Comparison of ENCODE assay signal across 10 cellular contexts in the genomic region with DNA sequence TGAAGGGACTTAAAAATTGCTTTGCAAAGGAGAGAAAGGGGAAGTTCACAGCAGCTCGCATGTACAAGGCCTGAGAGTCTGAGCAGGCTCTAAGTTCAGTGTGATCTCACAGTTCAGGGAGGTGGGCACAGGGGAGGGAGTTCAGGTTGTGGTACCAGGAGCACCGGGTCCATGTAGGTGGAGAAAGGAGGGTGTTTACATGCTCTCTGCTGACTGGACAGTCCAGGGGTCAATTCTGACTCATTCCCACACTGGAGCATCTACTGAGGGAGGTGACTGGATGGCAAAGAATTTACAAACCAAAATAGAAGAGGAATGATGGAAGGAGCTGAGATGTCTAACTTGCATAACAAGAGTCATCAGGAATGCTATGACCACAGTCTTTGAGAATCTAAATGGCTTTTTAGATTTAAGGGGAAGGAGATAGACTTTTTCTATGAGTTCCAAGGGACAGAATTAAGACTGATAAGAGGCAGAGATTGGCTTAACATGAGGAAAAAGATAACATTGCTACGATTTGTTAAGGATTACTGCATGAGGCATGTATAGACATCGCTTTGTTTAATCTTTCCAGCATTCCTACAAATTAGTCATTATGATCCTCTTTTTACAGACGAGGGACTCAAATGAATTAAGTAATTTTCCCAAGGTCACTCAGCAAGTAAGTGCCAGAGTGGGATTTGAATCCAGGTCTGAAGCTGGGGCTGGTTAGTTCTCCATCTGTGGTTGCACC. TPM values are rescaled to one million over a fixed set of nuclear protein-coding genes. Genes with fewer than 3 reads are reported as not detected.
A peak's percentile ranks its signal among the peaks of the same experiment; 100 is the strongest.
DNase-seq lines count a peak whose midpoint lies in the region; ATAC-seq and TF ChIP-seq lines count a peak whose summit lies in the region.
"Had no signal": no experiment of that assay in that cellular context is flagged by ENCODE, and none has a peak within 500 bp of the region (broad histone marks: within the 10 kb centered on the region; RNA-seq: fewer than 3 reads in every experiment).

No MANE protein-coding gene starts in this region.

- no peak for DNase-seq in activated naive CD4-positive, alpha-beta T cell treated with anti-CD3 and anti-CD28 coated beads, Interleukin-2, amount 50 U/mL, for 72 hours (ENCODE audit: low spot score in 2 of 2)
- DNase-seq in activated B cell treated with CpG ODN at 0.5 μM for 24 hours (no peak), iris pigment epithelial cell (ENCODE audit: low read depth) (peak; percentile 99), upper lobe of right lung (peak; percentile 9), occipital lobe (lab: John Stamatoyannopoulos, UW) (no peak), left ventricle myocardium superior (no peak)
- DNase-seq in activated effector memory CD4-positive, alpha-beta T cell treated with anti-CD3 and anti-CD28 coated beads, Interleukin-2, amount 50 U/mL, for 16 hours = no peak

- H3K4me3 ChIP-seq in upper lobe of right lung = no peak overlapping the region
- H3K4me3 ChIP-seq: BLaER1 had no signal

- intact Hi-C loops in activated B cell treated with CpG ODN at 0.5 μM for 24 hours (cut with micrococcal nuclease) = no loop called here
- intact Hi-C loops in upper lobe of right lung (cut with DNase I) = no loop called here
- intact Hi-C loops in left ventricle myocardium superior (cut with micrococcal nuclease) = no loop called here

- H3K27ac Mint-ChIP-seq in activated naive CD4-positive, alpha-beta T cell treated with anti-CD3 and anti-CD28 coated beads, Interleukin-2, amount 50 U/mL, for 24 hours = peak overlapping the region; percentile 55
- H3K27ac Mint-ChIP-seq in activated naive CD4-positive, alpha-beta T cell treated with anti-CD3 and anti-CD28 coated beads, Interleukin-2, amount 50 U/mL, for 72 hours = no peak overlapping the region
- H3K27ac Mint-ChIP-seq in activated B cell treated with CpG ODN at 0.5 μM for 24 hours = peak overlapping the region; percentile 14

- H3K4me1 ChIP-seq in upper lobe of right lung = no peaks in the 10 kb centered on the region

- H3K9me3 Mint-ChIP-seq in activated naive CD4-positive, alpha-beta T cell treated with anti-CD3 and anti-CD28 coated beads, Interleukin-2, amount 50 U/mL, for 24 hours = no peaks in the 10 kb centered on the region
- peaks cover 0 to 5% of the 10 kb centered on the region in 2 donors for H3K9me3 Mint-ChIP-seq in activated naive CD4-positive, alpha-beta T cell treated with anti-CD3 and anti-CD28 coated beads, Interleukin-2, amount 50 U/mL, for 72 hours
- peaks cover 3% of the 10 kb centered on the region for H3K9me3 Mint-ChIP-seq in activated B cell treated with CpG ODN at 0.5 μM for 24 hours

- POLR2A ChIA-PET in activated B cell treated with CpG ODN at 0.5 μM for 24 hours (lab: Charles Lee) = no interaction called here

- H3K9me3 ChIP-seq in upper lobe of right lung = no peaks in the 10 kb centered on the region

- peaks cover 34% of the 10 kb centered on the region for H3K36me3 Mint-ChIP-seq in activated naive CD4-positive, alpha-beta T cell treated with anti-CD3 and anti-CD28 coated beads, Interleukin-2, amount 50 U/mL, for 24 hours
- H3K36me3 Mint-ChIP-seq in activated naive CD4-positive, alpha-beta T cell treated with anti-CD3 and anti-CD28 coated beads, Interleukin-2, amount 50 U/mL, for 72 hours = peaks cover 17 to 33% of the 10 kb centered on the region in 2 donors
- peaks cover 67% of the 10 kb centered on the region for H3K36me3 Mint-ChIP-seq in activated B cell treated with CpG ODN at 0.5 μM for 24 hours (ENCODE audit: low read depth)

- no peak for TF ChIP-seq CTCF in activated B cell treated with CpG ODN at 0.5 μM for 24 hours (IDR thresholded peaks at IDR 0.05)
- no peak for TF ChIP-seq CTCF in upper lobe of right lung (IDR thresholded peaks at IDR 0.05)

- H3K27me3 Mint-ChIP-seq in activated naive CD4-positive, alpha-beta T cell treated with anti-CD3 and anti-CD28 coated beads, Interleukin-2, amount 50 U/mL, for 24 hours = no peaks in the 10 kb centered on the region
- no peaks in the 10 kb centered on the region for H3K27me3 Mint-ChIP-seq in activated B cell treated with CpG ODN at 0.5 μM for 24 hours

- no peak for ATAC-seq in activated naive CD4-positive, alpha-beta T cell treated with anti-CD3 and anti-CD28 coated beads, Interleukin-2, amount 50 U/mL, for 72 hours
- ATAC-seq in activated B cell treated with CpG ODN at 0.5 μM for 24 hours (ENCODE audit: low read depth) (no peak), upper lobe of right lung (peak; percentile 47), left ventricle myocardium superior (no peak)

- CTCF ChIA-PET in activated B cell treated with CpG ODN at 0.5 μM for 24 hours (lab: Charles Lee) = no interaction called here

- H3K27ac ChIP-seq in upper lobe of right lung = no peak overlapping the region
- H3K27ac ChIP-seq: BLaER1, HL-60 had no signal

- no peak overlapping the region for H3K4me3 Mint-ChIP-seq in activated naive CD4-positive, alpha-beta T cell treated with anti-CD3 and anti-CD28 coated beads, Interleukin-2, amount 50 U/mL, for 24 hours
- H3K4me3 Mint-ChIP-seq in activated B cell treated with CpG ODN at 0.5 μM for 24 hours = no peak overlapping the region

- no peaks in the 10 kb centered on the region for H3K27me3 ChIP-seq in upper lobe of right lung
- H3K27me3 ChIP-seq: BLaER1 had no signal

- H3K4me1 Mint-ChIP-seq in activated naive CD4-positive, alpha-beta T cell treated with anti-CD3 and anti-CD28 coated beads, Interleukin-2, amount 50 U/mL, for 24 hours = peaks cover 33% of the 10 kb centered on the region
- peaks cover 15% of the 10 kb centered on the region for H3K4me1 Mint-ChIP-seq in activated B cell treated with CpG ODN at 0.5 μM for 24 hours

- H3K36me3 ChIP-seq in upper lobe of right lung = peaks cover 37% of the 10 kb centered on the region

RNA-seq across cellular contexts. Expression of a gene that starts 29.9 kb away (rescaled TPM):
- 10 to 100 TPM; 26.4 to 46.6 TPM for total RNA-seq in activated naive CD4-positive, alpha-beta T cell treated with anti-CD3 and anti-CD28 coated beads, Interleukin-2, amount 50 U/mL, for 72 hours
- total RNA-seq in activated B cell treated with CpG ODN at 0.5 μM for 24 hours (29.7 and 31.2 TPM in 2 replicates), upper lobe of right lung (17.0 TPM), occipital lobe (18.2 TPM), left ventricle myocardium superior (13.2 TPM)

RNA-seq across cellular contexts. Expression of a gene that starts 30.2 kb away (rescaled TPM):
- 10 to 100 TPM; 58.3 to 63.8 TPM for total RNA-seq in activated naive CD4-positive, alpha-beta T cell treated with anti-CD3 and anti-CD28 coated beads, Interleukin-2, amount 50 U/mL, for 72 hours
- total RNA-seq in activated B cell treated with CpG ODN at 0.5 μM for 24 hours (63.2 and 76.8 TPM in 2 replicates), upper lobe of right lung (64.0 TPM), occipital lobe (56.3 TPM), left ventricle myocardium superior (27.0 TPM)

RNA-seq across cellular contexts. Expression of a gene that starts 47.4 kb away (rescaled TPM):
- total RNA-seq in activated naive CD4-positive, alpha-beta T cell treated with anti-CD3 and anti-CD28 coated beads, Interleukin-2, amount 50 U/mL, for 72 hours = 10 to 100 TPM; 15.8 to 32.7 TPM
- total RNA-seq in activated B cell treated with CpG ODN at 0.5 μM for 24 hours = 17.7 and 19.9 TPM in 2 replicates
- 10.4 TPM for total RNA-seq in upper lobe of right lung
- total RNA-seq in occipital lobe = 14.5 TPM
- total RNA-seq in left ventricle myocardium superior = 5.1 TPM

Comparison
In these comparisons a context has a peak if more than half of its experiments do, and no peak if none do; other contexts are left out.
1. H3K27ac Mint-ChIP-seq: peak in activated naive CD4-positive, alpha-beta T cell treated with anti-CD3 and anti-CD28 coated beads, Interleukin-2, amount 50 U/mL, for 24 hours (single experiment) and activated B cell treated with CpG ODN at 0.5 μM for 24 hours (single experiment); none in activated naive CD4-positive, alpha-beta T cell treated with anti-CD3 and anti-CD28 coated beads, Interleukin-2, amount 50 U/mL, for 72 hours (0 of 2).
2. DNase-seq: peak in iris pigment epithelial cell (single experiment) and upper lobe of right lung (single experiment); none in activated naive CD4-positive, alpha-beta T cell treated with anti-CD3 and anti-CD28 coated beads, Interleukin-2, amount 50 U/mL, for 72 hours (0 of 2), activated B cell treated with CpG ODN at 0.5 μM for 24 hours (single experiment), occipital lobe (single experiment), activated effector memory CD4-positive, alpha-beta T cell treated with anti-CD3 and anti-CD28 coated beads, Interleukin-2, amount 50 U/mL, for 16 hours (single experiment) and left ventricle myocardium superior (single experiment).